ENCODE assay signal across 1 cellular context in genomic region chr13:48188640-48189039, GRCh38.
TF ChIP-seq lines count a peak whose summit lies in the region.

No MANE protein-coding gene starts in this region.

TF ChIP-seq in HepG2, 621 proteins besides CTCF, POLR2A, EP300 and RAD21:
- TF ChIP-seq SALL2 (CRISPR knock-in tag; IDR thresholded peaks at IDR 0.05) = no peak
- no peak for TF ChIP-seq TBX3 (IDR thresholded peaks at IDR 0.05; ENCODE audit: borderline replicate concordance)
- no peak for TF ChIP-seq ZBTB40 (IDR thresholded peaks at IDR 0.05)
- no peak for TF ChIP-seq ZBTB40 (CRISPR knock-in tag; IDR thresholded peaks at IDR 0.05)
- TF ChIP-seq ZNF350 (CRISPR knock-in tag; IDR thresholded peaks at IDR 0.05; ENCODE audit: borderline replicate concordance, low read depth) = no peak
- TF ChIP-seq ZEB1 (IDR thresholded peaks at IDR 0.05; ENCODE audit: insufficient replicate concordance, low read depth) = no peak
- no peak for TF ChIP-seq NR2C2 (CRISPR knock-in tag; IDR thresholded peaks at IDR 0.05; ENCODE audit: borderline replicate concordance)
- TF ChIP-seq IRF2 (CRISPR knock-in tag; IDR thresholded peaks at IDR 0.05) = no peak
- TF ChIP-seq ZNF513 (CRISPR knock-in tag; conservative IDR thresholded peaks at IDR 0.05) = no peak
- TF ChIP-seq SATB2 (CRISPR knock-in tag; IDR thresholded peaks at IDR 0.05) = no peak
- no peak for TF ChIP-seq PRMT3 (CRISPR knock-in tag; IDR thresholded peaks at IDR 0.05; ENCODE audit: borderline replicate concordance, low read depth)
- TF ChIP-seq ZNF703 (CRISPR knock-in tag; IDR thresholded peaks at IDR 0.05; ENCODE audit: borderline replicate concordance) = no peak
- no peak for TF ChIP-seq TSC22D2 (CRISPR knock-in tag; IDR thresholded peaks at IDR 0.05; ENCODE audit: borderline replicate concordance)
- TF ChIP-seq SMARCC2 (IDR thresholded peaks at IDR 0.05) = no peak
- TF ChIP-seq RNF2 (conservative IDR thresholded peaks at IDR 0.05; ENCODE audit: low read depth) = no peak
